Comparison of ENCODE assay signal across 8 cellular contexts in genomic region chr1:160951443-160952128, GRCh38. TPM values are rescaled to one million over a fixed set of nuclear protein-coding genes. Genes with fewer than 3 reads are reported as not detected.
DNase-seq lines count a peak whose midpoint lies in the region; ATAC-seq and TF ChIP-seq lines count a peak whose summit lies in the region.

No MANE protein-coding gene starts in this region.

- TF ChIP-seq CTCF in dorsolateral prefrontal cortex (IDR thresholded peaks at IDR 0.05 in 54 of 56, conservative IDR thresholded peaks at IDR 0.05 in 2 of 56; ENCODE audit: low read depth in 1 of 56, partially characterized antibody in 56 of 56): peak in 55 of 56 donors; percentile 35 to 75 (median 61)

- intact Hi-C loops in dorsolateral prefrontal cortex (cut with DNase I): loop anchor here in 1 of 2 donors (5.0 kb wide), 2 partner anchors 114 to 224 kb away; no protein-coding TSS in a partner anchor

- H3K27ac ChIP-seq in dorsolateral prefrontal cortex: no peak overlapping the region

- peaks cover 0 to 4% (median 0%) of the 10 kb centered on the region in 45 donors for H3K27me3 ChIP-seq in dorsolateral prefrontal cortex

- H3K27ac Mint-ChIP-seq in memory B cell: no peak overlapping the region

- DNase-seq in AML-193 (lab: John Stamatoyannopoulos, UW) (peak; percentile 56 to 68), NCI-H226 (peak; percentile 65), dorsolateral prefrontal cortex (peak in 8 of 10 donors; percentile 6 to 67 (median 54)), memory B cell (ENCODE audit: low spot score in 2 of 2) (peak; percentile 60 to 73), NCI-H128 (lab: John Stamatoyannopoulos, UW; ENCODE audit: unreplicated experiment) (no peak)
- DNase-seq in activated CD4-positive, alpha-beta T cell treated with anti-CD3 and anti-CD28 coated beads, Interleukin-2, amount 50 U/mL, for 1 hour: peak; percentile 73
- peak; percentile 46 to 47 for DNase-seq in stimulated activated CD8-positive, alpha-beta memory T cell treated with anti-CD3 and anti-CD28 coated beads, Interleukin-2, amount 100 ng/mL, for 1 hour (ENCODE audit: low read depth in 2 of 2)

- peaks cover 2% of the 10 kb centered on the region for H3K27me3 Mint-ChIP-seq in memory B cell

- H3K4me3 ChIP-seq in dorsolateral prefrontal cortex: no peak overlapping the region

- H3K4me1 Mint-ChIP-seq in memory B cell: peaks cover 8% of the 10 kb centered on the region

- ATAC-seq in GM19043 (IDR thresholded peaks at IDR 0.05; ENCODE audit: low read depth, unreplicated experiment) (peak; percentile 53), memory B cell (ENCODE audit: low read depth) (peak; percentile 91)

- no peaks in the 10 kb centered on the region for H3K9me3 Mint-ChIP-seq in memory B cell

- H3K36me3 Mint-ChIP-seq in memory B cell: no peaks in the 10 kb centered on the region

- H3K4me3 Mint-ChIP-seq in memory B cell: no peak overlapping the region

RNA-seq across cellular contexts. Expression of gene ITLN2, which starts 3.0 kb away (rescaled TPM):
- not detected for total RNA-seq in dorsolateral prefrontal cortex
